Comparison of ENCODE assay signal across 1 cellular context in the genomic region with DNA sequence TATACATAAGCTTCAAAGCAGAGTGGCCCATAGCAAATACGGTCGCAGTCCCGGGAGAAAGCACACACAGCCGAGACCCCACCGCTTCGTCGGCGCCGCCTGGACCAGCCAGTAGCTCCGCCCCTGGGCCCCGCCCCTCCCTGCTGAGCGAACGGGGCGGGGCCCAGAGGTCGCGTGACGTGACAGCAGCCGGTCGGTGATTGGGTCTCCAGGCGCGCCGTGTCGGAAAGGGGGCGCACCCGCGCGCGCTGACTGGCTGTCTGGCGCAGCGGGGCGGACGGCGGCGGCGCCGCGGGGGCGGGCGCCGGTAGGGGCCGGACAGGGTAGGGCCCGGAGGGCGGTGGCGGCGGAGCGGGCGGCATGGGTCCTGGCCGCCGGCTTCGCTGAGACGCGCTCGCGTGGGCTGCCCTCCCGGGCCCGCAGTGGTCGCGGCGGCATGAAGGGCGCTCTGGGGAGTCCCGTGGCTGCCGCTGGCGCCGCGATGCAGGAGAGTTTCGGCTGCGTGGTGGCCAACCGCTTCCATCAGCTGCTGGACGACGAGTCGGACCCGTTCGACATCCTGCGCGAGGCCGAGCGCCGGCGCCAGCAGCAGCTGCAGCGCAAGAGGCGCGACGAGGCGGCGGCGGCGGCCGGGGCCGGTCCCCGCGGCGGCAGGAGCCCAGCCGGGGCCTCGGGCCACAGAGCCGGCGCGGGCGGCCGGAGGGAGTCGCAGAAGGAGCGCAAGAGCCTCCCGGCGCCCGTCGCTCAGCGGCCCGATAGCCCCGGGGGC.
TF ChIP-seq lines count a peak whose summit lies in the region.

A gene with protein sequence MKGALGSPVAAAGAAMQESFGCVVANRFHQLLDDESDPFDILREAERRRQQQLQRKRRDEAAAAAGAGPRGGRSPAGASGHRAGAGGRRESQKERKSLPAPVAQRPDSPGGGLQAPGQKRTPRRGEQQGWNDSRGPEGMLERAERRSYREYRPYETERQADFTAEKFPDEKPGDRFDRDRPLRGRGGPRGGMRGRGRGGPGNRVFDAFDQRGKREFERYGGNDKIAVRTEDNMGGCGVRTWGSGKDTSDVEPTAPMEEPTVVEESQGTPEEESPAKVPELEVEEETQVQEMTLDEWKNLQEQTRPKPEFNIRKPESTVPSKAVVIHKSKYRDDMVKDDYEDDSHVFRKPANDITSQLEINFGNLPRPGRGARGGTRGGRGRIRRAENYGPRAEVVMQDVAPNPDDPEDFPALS (plus strand): TSS at position 326 of the 769 bp plus-strand sequence. CDS start 111 bp downstream, at position 437.

TF ChIP-seq in A549, 52 proteins besides CTCF, POLR2A, EP300 and RAD21 (continued from another document):
- TF ChIP-seq, protein P1, sequence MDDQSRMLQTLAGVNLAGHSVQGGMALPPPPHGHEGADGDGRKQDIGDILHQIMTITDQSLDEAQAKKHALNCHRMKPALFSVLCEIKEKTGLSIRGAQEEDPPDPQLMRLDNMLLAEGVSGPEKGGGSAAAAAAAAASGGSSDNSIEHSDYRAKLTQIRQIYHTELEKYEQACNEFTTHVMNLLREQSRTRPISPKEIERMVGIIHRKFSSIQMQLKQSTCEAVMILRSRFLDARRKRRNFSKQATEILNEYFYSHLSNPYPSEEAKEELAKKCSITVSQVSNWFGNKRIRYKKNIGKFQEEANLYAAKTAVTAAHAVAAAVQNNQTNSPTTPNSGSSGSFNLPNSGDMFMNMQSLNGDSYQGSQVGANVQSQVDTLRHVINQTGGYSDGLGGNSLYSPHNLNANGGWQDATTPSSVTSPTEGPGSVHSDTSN (IDR thresholded peaks at IDR 0.05) = no peak
- TF ChIP-seq JUN (IDR thresholded peaks at IDR 0.05) (peak in 1 of 2 experiments; percentile 50; a peak in 2 of 5 replicates), NPAS2 (CRISPR knock-in tag; IDR thresholded peaks at IDR 0.05; ENCODE audit: borderline replicate concordance) (no peak), CBX8 (IDR thresholded peaks at IDR 0.05) (no peak), RFX5 (IDR thresholded peaks at IDR 0.05) (peak; percentile 81), CHD2 (IDR thresholded peaks at IDR 0.05; ENCODE audit: low read length, partially characterized antibody) (no peak), HOXB5 (CRISPR knock-in tag; IDR thresholded peaks at IDR 0.05) (no peak), GATA3 (IDR thresholded peaks at IDR 0.05; ENCODE audit: borderline replicate concordance) (no peak), HDAC2 (IDR thresholded peaks at IDR 0.05) (no peak), EHF (CRISPR knock-in tag; IDR thresholded peaks at IDR 0.05) (no peak), ZSCAN20 (CRISPR knock-in tag; IDR thresholded peaks at IDR 0.05) (no peak), RNF2 (IDR thresholded peaks at IDR 0.05; ENCODE audit: borderline replicate concordance, low read depth) (no peak), ZNF302 (CRISPR knock-in tag; IDR thresholded peaks at IDR 0.05) (no peak), EHMT2 (IDR thresholded peaks at IDR 0.05; ENCODE audit: low read depth) (no peak), RARB (CRISPR knock-in tag; IDR thresholded peaks at IDR 0.05) (no peak), CHD4 (IDR thresholded peaks at IDR 0.05; ENCODE audit: borderline replicate concordance) (no peak), KDM1A (IDR thresholded peaks at IDR 0.05; ENCODE audit: low read depth) (no peak), TFCP2L1 (CRISPR knock-in tag; IDR thresholded peaks at IDR 0.05) (no peak), BHLHE40 (IDR thresholded peaks at IDR 0.05; ENCODE audit: low read depth, low read length) (peak; percentile 63), SMC3 (IDR thresholded peaks at IDR 0.05) (0 out of 3 replicates have a peak, but pooled peaks have one; percentile 9), JUNB (IDR thresholded peaks at IDR 0.05) (no peak), TP53 (CRISPR knock-in tag; IDR thresholded peaks at IDR 0.05) (no peak), POLR2AphosphoS2 (conservative IDR thresholded peaks at IDR 0.05; ENCODE audit: low read length) (no peak)
- TF ChIP-seq, protein P2, sequence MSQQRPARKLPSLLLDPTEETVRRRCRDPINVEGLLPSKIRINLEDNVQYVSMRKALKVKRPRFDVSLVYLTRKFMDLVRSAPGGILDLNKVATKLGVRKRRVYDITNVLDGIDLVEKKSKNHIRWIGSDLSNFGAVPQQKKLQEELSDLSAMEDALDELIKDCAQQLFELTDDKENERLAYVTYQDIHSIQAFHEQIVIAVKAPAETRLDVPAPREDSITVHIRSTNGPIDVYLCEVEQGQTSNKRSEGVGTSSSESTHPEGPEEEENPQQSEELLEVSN (IDR thresholded peaks at IDR 0.05; ENCODE audit: borderline replicate concordance, low read depth) = no peak; the same call in 1 of the 2 replicates
- TF ChIP-seq, protein P3, sequence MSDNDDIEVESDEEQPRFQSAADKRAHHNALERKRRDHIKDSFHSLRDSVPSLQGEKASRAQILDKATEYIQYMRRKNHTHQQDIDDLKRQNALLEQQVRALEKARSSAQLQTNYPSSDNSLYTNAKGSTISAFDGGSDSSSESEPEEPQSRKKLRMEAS (IDR thresholded peaks at IDR 0.05) = peak; percentile 26; the same call in 1 of the 2 replicates
